ENCODE assay signal across 17 cellular contexts in genomic region chr21:31162827-31163226, GRCh38.
DNase-seq lines count a peak whose midpoint lies in the region; ATAC-seq and TF ChIP-seq lines count a peak whose summit lies in the region.
"Had no signal": no experiment of that assay in that cellular context is flagged by ENCODE, and none has a peak within 500 bp of the region (broad histone marks: within the 10 kb centered on the region; RNA-seq: fewer than 3 reads in every experiment).

No MANE protein-coding gene starts in this region.

- H3K4me3 Mint-ChIP-seq in activated naive CD4-positive, alpha-beta T cell treated with anti-CD3 and anti-CD28 coated beads, Interleukin-2, amount 10 ng/mL, durations not matched to agents 7 days and 5 days, result no peak overlapping the region
- H3K4me3 Mint-ChIP-seq in stimulated activated naive B cell treated with anti-CD40 and anti-IgM and Interleukin-4, amounts not matched to agents 10 μg/mL and 1 μg/mL and 100 μg/mL, for 72 hours, result no peak overlapping the region
- H3K4me3 Mint-ChIP-seq: activated naive CD8-positive, alpha-beta T cell treated with anti-CD3 and anti-CD28 coated beads, Interleukin-2, amount 10 ng/mL, durations not matched to agents 7 days and 5 days had no signal

- ATAC-seq in activated naive CD4-positive, alpha-beta T cell treated with anti-CD3 and anti-CD28 coated beads, Interleukin-2, amount 50 U/mL, for 72 hours, result no peak
- no peak for ATAC-seq in stimulated activated naive B cell treated with anti-CD40 and anti-IgM and Interleukin-4, amounts not matched to agents 10 μg/mL and 1 μg/mL and 100 μg/mL, for 72 hours (replicated peaks)
- ATAC-seq in left lobe of liver, result no peak

- no peaks in the 10 kb centered on the region for H3K9me3 Mint-ChIP-seq in activated naive CD4-positive, alpha-beta T cell treated with anti-CD3 and anti-CD28 coated beads, Interleukin-2, amount 50 U/mL, for 72 hours
- no peaks in the 10 kb centered on the region for H3K9me3 Mint-ChIP-seq in activated naive CD4-positive, alpha-beta T cell treated with anti-CD3 and anti-CD28 coated beads, Interleukin-2, amount 10 ng/mL, durations not matched to agents 7 days and 5 days
- peaks cover 0 to 5% of the 10 kb centered on the region in 2 donors for H3K9me3 Mint-ChIP-seq in stimulated activated naive B cell treated with anti-CD40 and anti-IgM and Interleukin-4, amounts not matched to agents 10 μg/mL and 1 μg/mL and 100 μg/mL, for 72 hours
- H3K9me3 Mint-ChIP-seq: activated naive CD8-positive, alpha-beta T cell treated with anti-CD3 and anti-CD28 coated beads, Interleukin-2, amount 10 ng/mL, durations not matched to agents 7 days and 5 days had no signal

- H3K4me3 ChIP-seq in fibroblast of the aortic adventitia (ENCODE audit: low read depth, low read length), result no peak overlapping the region
- H3K4me3 ChIP-seq: heart right ventricle, left ventricle myocardium inferior, SJCRH30 had no signal

- H3K4me1 Mint-ChIP-seq in activated naive CD4-positive, alpha-beta T cell treated with anti-CD3 and anti-CD28 coated beads, Interleukin-2, amount 10 ng/mL, durations not matched to agents 7 days and 5 days, result peaks cover 84% of the 10 kb centered on the region
- H3K4me1 Mint-ChIP-seq in stimulated activated naive B cell treated with anti-CD40 and anti-IgM and Interleukin-4, amounts not matched to agents 10 μg/mL and 1 μg/mL and 100 μg/mL, for 72 hours, result peaks cover 4 to 12% of the 10 kb centered on the region in 2 donors

- CTCF ChIA-PET in activated naive CD4-positive, alpha-beta T cell treated with anti-CD3 and anti-CD28 coated beads, Interleukin-2, amount 10 ng/mL, durations not matched to agents 7 days and 5 days (lab: Charles Lee), result interaction anchor here (2.2 kb wide), 1 partner anchor 18 kb away, joined by 9 read pairs; no protein-coding TSS in a partner anchor

- DNase-seq in activated naive CD4-positive, alpha-beta T cell treated with anti-CD3 and anti-CD28 coated beads, Interleukin-2, amount 50 U/mL, for 72 hours (ENCODE audit: low spot score in 2 of 2), result no peak
- DNase-seq in activated naive CD4-positive, alpha-beta T cell treated with anti-CD3 and anti-CD28 coated beads, Interleukin-2, amount 10 ng/mL, durations not matched to agents 7 days and 5 days, result no peak
- DNase-seq in T1000 (lab: John Stamatoyannopoulos, UW), result peak; percentile 5
- DNase-seq in fibroblast of the aortic adventitia (ENCODE audit: low read depth), result peak; percentile 34
- DNase-seq in stromal cell of bone marrow (ENCODE audit: low read depth), result peak; percentile 74
- no peak for DNase-seq in stimulated activated naive B cell treated with anti-CD40 and anti-IgM and Interleukin-4, amounts not matched to agents 10 μg/mL and 1 μg/mL and 100 μg/mL, for 72 hours
- DNase-seq in NCI-H345 (lab: John Stamatoyannopoulos, UW), result no peak
- no peak for DNase-seq in left lobe of liver (ENCODE audit: low spot score)
- DNase-seq: activated CD4-positive, CD25-positive, alpha-beta regulatory T cell treated with anti-CD3 and anti-CD28 coated beads, Interleukin-2, amount 50 U/mL, for 72 hours; activated naive CD8-positive, alpha-beta T cell treated with anti-CD3 and anti-CD28 coated beads, Interleukin-2, amount 10 ng/mL, durations not matched to agents 7 days and 5 days; GDM1; heart right ventricle; left ventricle myocardium inferior; NCI-H1436; NCI-H82; nucleus accumbens; SJCRH30 had no signal

- TF ChIP-seq CTCF in fibroblast of the aortic adventitia (IDR thresholded peaks at IDR 0.05; ENCODE audit: insufficient read depth, low read length), result no peak

- peaks cover 8 to 49% of the 10 kb centered on the region in 2 donors for H3K36me3 Mint-ChIP-seq in activated naive CD4-positive, alpha-beta T cell treated with anti-CD3 and anti-CD28 coated beads, Interleukin-2, amount 50 U/mL, for 72 hours
- peaks cover 43% of the 10 kb centered on the region for H3K36me3 Mint-ChIP-seq in activated naive CD4-positive, alpha-beta T cell treated with anti-CD3 and anti-CD28 coated beads, Interleukin-2, amount 10 ng/mL, durations not matched to agents 7 days and 5 days
- H3K36me3 Mint-ChIP-seq in stimulated activated naive B cell treated with anti-CD40 and anti-IgM and Interleukin-4, amounts not matched to agents 10 μg/mL and 1 μg/mL and 100 μg/mL, for 72 hours, result peaks cover 5 to 7% of the 10 kb centered on the region in 2 donors

- peak overlapping the region; percentile 84 to 95 for H3K27ac Mint-ChIP-seq in activated naive CD4-positive, alpha-beta T cell treated with anti-CD3 and anti-CD28 coated beads, Interleukin-2, amount 50 U/mL, for 72 hours
- H3K27ac Mint-ChIP-seq in activated naive CD4-positive, alpha-beta T cell treated with anti-CD3 and anti-CD28 coated beads, Interleukin-2, amount 10 ng/mL, durations not matched to agents 7 days and 5 days, result no peak overlapping the region
- no peak overlapping the region for H3K27ac Mint-ChIP-seq in stimulated activated naive B cell treated with anti-CD40 and anti-IgM and Interleukin-4, amounts not matched to agents 10 μg/mL and 1 μg/mL and 100 μg/mL, for 72 hours
- H3K27ac Mint-ChIP-seq: activated naive CD8-positive, alpha-beta T cell treated with anti-CD3 and anti-CD28 coated beads, Interleukin-2, amount 10 ng/mL, durations not matched to agents 7 days and 5 days had no signal

- H3K27me3 Mint-ChIP-seq in activated naive CD4-positive, alpha-beta T cell treated with anti-CD3 and anti-CD28 coated beads, Interleukin-2, amount 10 ng/mL, durations not matched to agents 7 days and 5 days, result no peaks in the 10 kb centered on the region
- no peaks in the 10 kb centered on the region for H3K27me3 Mint-ChIP-seq in stimulated activated naive B cell treated with anti-CD40 and anti-IgM and Interleukin-4, amounts not matched to agents 10 μg/mL and 1 μg/mL and 100 μg/mL, for 72 hours
- H3K27me3 Mint-ChIP-seq: activated naive CD8-positive, alpha-beta T cell treated with anti-CD3 and anti-CD28 coated beads, Interleukin-2, amount 10 ng/mL, durations not matched to agents 7 days and 5 days had no signal

Comparison
In these comparisons a context has a peak if more than half of its experiments do, and no peak if none do; other contexts are left out.
1. H3K27ac Mint-ChIP-seq: peak in activated naive CD4-positive, alpha-beta T cell treated with anti-CD3 and anti-CD28 coated beads, Interleukin-2, amount 50 U/mL, for 72 hours (2 of 2); none in activated naive CD4-positive, alpha-beta T cell treated with anti-CD3 and anti-CD28 coated beads, Interleukin-2, amount 10 ng/mL, durations not matched to agents 7 days and 5 days (single experiment) and stimulated activated naive B cell treated with anti-CD40 and anti-IgM and Interleukin-4, amounts not matched to agents 10 μg/mL and 1 μg/mL and 100 μg/mL, for 72 hours (single experiment).
2. DNase-seq: peak in T1000 (single experiment), fibroblast of the aortic adventitia (single experiment) and stromal cell of bone marrow (single experiment); none in activated naive CD4-positive, alpha-beta T cell treated with anti-CD3 and anti-CD28 coated beads, Interleukin-2, amount 50 U/mL, for 72 hours (0 of 2), activated naive CD4-positive, alpha-beta T cell treated with anti-CD3 and anti-CD28 coated beads, Interleukin-2, amount 10 ng/mL, durations not matched to agents 7 days and 5 days (single experiment), stimulated activated naive B cell treated with anti-CD40 and anti-IgM and Interleukin-4, amounts not matched to agents 10 μg/mL and 1 μg/mL and 100 μg/mL, for 72 hours (single experiment), NCI-H345 (single experiment) and left lobe of liver (single experiment).